2 cellular contexts compared by ENCODE assay signal in the genomic region with DNA sequence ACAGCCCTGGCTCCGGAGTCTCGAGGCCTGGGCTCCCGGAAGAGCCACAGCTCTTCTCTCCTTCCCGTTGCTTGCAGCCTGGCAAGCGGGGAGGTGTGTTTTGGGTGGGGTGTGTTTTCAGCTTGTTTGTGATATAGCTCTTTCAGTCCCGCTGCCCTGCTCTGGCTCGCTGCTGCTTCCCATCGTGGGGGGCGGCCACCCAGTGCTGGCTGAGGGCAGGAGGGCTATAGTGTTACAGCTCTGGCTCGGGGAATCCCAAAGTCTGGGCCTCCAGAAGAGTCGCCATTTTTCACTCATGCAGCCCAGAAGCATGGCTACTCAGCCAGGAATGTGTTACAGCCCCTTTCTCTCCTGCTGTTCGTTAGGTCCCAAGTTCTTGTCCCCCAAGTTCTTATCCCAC.
TF ChIP-seq lines count a peak whose summit lies in the region.

No MANE protein-coding gene starts in this region.

TF ChIP-seq in HEK293, 187 proteins besides CTCF, POLR2A, EP300 and RAD21:
- TF ChIP-seq ZNF354C (tag by site-specific recombination; IDR thresholded peaks at IDR 0.05; ENCODE audit: borderline replicate concordance, low read depth) (no peak), GLIS1 (tag by site-specific recombination; IDR thresholded peaks at IDR 0.05) (peak; percentile 64)
TF ChIP-seq in HEK293: peak in this region for 1.

TF ChIP-seq in H1, 55 proteins besides CTCF, POLR2A, EP300 and RAD21:
- no peak for TF ChIP-seq CTBP2 (IDR thresholded peaks at IDR 0.05; ENCODE audit: borderline replicate concordance, insufficient read depth, insufficient read length, low read length)
- no peak for TF ChIP-seq BACH1 (IDR thresholded peaks at IDR 0.05; ENCODE audit: low read length)
- no peak for TF ChIP-seq EZH2 (IDR thresholded peaks at IDR 0.05; ENCODE audit: low read depth, low read length, severe bottlenecking)
- no peak for TF ChIP-seq CHD1 (IDR thresholded peaks at IDR 0.05; ENCODE audit: low read depth, low read length)
- no peak for TF ChIP-seq CHD2 (IDR thresholded peaks at IDR 0.05; ENCODE audit: low read length)
- TF ChIP-seq SP1 (IDR thresholded peaks at IDR 0.05; ENCODE audit: low read depth, low read length): no peak
- TF ChIP-seq TCF12 (IDR thresholded peaks at IDR 0.05; ENCODE audit: low read depth, low read length): no peak
- TF ChIP-seq, protein P1, sequence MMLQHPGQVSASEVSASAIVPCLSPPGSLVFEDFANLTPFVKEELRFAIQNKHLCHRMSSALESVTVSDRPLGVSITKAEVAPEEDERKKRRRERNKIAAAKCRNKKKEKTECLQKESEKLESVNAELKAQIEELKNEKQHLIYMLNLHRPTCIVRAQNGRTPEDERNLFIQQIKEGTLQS (IDR thresholded peaks at IDR 0.05; ENCODE audit: insufficient read depth, low read depth, low read length): no peak
- no peak for TF ChIP-seq ASH2L (IDR thresholded peaks at IDR 0.05; ENCODE audit: low read length)
- TF ChIP-seq SP4 (IDR thresholded peaks at IDR 0.05; ENCODE audit: low read length): no peak
- TF ChIP-seq JUND (IDR thresholded peaks at IDR 0.05; ENCODE audit: low read length): no peak
- no peak for TF ChIP-seq HDAC2 (IDR thresholded peaks at IDR 0.05; ENCODE audit: borderline replicate concordance in 1 of 2, low read depth in 2 of 2, low read length in 2 of 2)
- no peak for TF ChIP-seq POLR2AphosphoS5 (IDR thresholded peaks at IDR 0.05; ENCODE audit: low read depth, low read length)
- no peak for TF ChIP-seq GTF2F1 (IDR thresholded peaks at IDR 0.05; ENCODE audit: borderline replicate concordance, low read depth, low read length)
- TF ChIP-seq NANOG (IDR thresholded peaks at IDR 0.05; ENCODE audit: insufficient read depth, low read depth, low read length, poor library complexity, severe bottlenecking): no peak
- TF ChIP-seq, protein P2, sequence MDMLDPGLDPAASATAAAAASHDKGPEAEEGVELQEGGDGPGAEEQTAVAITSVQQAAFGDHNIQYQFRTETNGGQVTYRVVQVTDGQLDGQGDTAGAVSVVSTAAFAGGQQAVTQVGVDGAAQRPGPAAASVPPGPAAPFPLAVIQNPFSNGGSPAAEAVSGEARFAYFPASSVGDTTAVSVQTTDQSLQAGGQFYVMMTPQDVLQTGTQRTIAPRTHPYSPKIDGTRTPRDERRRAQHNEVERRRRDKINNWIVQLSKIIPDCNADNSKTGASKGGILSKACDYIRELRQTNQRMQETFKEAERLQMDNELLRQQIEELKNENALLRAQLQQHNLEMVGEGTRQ (IDR thresholded peaks at IDR 0.05; ENCODE audit: low read length): no peak
- no peak for TF ChIP-seq BRCA1 (IDR thresholded peaks at IDR 0.05; ENCODE audit: low read depth, low read length)
- no peak for TF ChIP-seq ZNF274 (IDR thresholded peaks at IDR 0.05; ENCODE audit: borderline replicate concordance, extremely low read depth, low read length)
